1 cellular context compared by ENCODE assay signal in genomic region chr20:508364-508787, GRCh38.
TF ChIP-seq lines count a peak whose summit lies in the region.

No MANE protein-coding gene starts in this region.

TF ChIP-seq in liver, 16 proteins besides CTCF, POLR2A, EP300 and RAD21:
- TF ChIP-seq MAX (IDR thresholded peaks at IDR 0.05): peak; percentile 18
- peak; percentile 51 to 66 for TF ChIP-seq RXRA (IDR thresholded peaks at IDR 0.05)
- TF ChIP-seq SP1 (IDR thresholded peaks at IDR 0.05): peak; percentile 46
- peak in 1 of 2 donors; percentile 30 for TF ChIP-seq HNF4A (conservative IDR thresholded peaks at IDR 0.05)
TF ChIP-seq in liver: peak in this region for 4; not testable (repeated sequence) for 12.
